In the genomic region with DNA sequence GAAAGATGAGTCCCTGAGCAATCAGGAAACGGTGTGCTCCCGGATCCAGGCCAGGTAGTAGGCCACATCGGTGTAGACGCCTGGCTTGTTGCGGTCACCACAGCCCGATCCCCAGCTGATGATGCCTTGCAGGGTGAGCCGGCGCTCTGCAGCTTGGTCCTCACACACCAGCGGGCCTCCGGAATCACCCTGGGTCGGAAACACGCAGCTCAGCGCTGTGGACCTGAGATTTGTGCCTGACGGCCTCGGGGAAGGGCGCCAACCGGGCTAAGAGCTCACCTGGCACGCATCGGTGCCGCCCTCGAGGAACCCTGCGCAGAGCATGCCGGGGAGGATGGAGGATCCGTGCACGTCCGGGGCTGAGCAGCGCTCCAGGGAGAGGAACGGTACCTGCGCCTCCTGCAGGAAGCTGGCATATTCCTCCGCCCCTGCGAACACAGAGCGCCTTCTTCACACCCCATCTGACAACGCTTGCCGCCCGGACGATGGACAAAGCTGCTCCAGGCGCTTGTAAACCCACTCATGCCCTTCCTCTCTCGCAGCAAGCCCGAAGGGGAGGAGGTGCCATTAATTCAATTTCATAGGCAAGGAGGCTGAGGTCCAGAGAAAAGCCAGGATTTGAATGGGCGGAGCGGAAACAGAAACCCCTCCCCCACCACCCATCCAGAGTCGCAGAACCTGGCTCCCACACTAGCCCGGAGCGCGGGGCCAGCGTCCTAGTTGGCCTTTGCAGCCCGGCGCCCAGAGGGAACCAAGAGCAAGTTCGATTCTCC, we compare ENCODE assay signal across 1 cellular context.
TF ChIP-seq lines count a peak whose summit lies in the region.

No MANE protein-coding gene starts in this region.

TF ChIP-seq in WTC11, 78 proteins besides CTCF, POLR2A, EP300 and RAD21 (continued from another document and continues in another):
- peak; percentile 99 for TF ChIP-seq FOXP1 (CRISPR knock-in tag; IDR thresholded peaks at IDR 0.05; ENCODE audit: borderline replicate concordance)
- TF ChIP-seq RELA (CRISPR knock-in tag; IDR thresholded peaks at IDR 0.05; ENCODE audit: borderline replicate concordance): peak; percentile 88; the same call in 1 of the 2 replicates
- TF ChIP-seq, protein P1, sequence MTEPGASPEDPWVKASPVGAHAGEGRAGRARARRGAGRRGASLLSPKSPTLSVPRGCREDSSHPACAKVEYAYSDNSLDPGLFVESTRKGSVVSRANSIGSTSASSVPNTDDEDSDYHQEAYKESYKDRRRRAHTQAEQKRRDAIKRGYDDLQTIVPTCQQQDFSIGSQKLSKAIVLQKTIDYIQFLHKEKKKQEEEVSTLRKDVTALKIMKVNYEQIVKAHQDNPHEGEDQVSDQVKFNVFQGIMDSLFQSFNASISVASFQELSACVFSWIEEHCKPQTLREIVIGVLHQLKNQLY (CRISPR knock-in tag; IDR thresholded peaks at IDR 0.05): no peak
- TF ChIP-seq, protein P2, sequence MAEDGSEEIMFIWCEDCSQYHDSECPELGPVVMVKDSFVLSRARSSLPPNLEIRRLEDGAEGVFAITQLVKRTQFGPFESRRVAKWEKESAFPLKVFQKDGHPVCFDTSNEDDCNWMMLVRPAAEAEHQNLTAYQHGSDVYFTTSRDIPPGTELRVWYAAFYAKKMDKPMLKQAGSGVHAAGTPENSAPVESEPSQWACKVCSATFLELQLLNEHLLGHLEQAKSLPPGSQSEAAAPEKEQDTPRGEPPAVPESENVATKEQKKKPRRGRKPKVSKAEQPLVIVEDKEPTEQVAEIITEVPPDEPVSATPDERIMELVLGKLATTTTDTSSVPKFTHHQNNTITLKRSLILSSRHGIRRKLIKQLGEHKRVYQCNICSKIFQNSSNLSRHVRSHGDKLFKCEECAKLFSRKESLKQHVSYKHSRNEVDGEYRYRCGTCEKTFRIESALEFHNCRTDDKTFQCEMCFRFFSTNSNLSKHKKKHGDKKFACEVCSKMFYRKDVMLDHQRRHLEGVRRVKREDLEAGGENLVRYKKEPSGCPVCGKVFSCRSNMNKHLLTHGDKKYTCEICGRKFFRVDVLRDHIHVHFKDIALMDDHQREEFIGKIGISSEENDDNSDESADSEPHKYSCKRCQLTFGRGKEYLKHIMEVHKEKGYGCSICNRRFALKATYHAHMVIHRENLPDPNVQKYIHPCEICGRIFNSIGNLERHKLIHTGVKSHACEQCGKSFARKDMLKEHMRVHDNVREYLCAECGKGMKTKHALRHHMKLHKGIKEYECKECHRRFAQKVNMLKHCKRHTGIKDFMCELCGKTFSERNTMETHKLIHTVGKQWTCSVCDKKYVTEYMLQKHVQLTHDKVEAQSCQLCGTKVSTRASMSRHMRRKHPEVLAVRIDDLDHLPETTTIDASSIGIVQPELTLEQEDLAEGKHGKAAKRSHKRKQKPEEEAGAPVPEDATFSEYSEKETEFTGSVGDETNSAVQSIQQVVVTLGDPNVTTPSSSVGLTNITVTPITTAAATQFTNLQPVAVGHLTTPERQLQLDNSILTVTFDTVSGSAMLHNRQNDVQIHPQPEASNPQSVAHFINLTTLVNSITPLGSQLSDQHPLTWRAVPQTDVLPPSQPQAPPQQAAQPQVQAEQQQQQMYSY (CRISPR knock-in tag; IDR thresholded peaks at IDR 0.05): peak; percentile 65; the same call in 1 of the 2 replicates
- TF ChIP-seq OVOL2 (CRISPR knock-in tag; IDR thresholded peaks at IDR 0.05; ENCODE audit: borderline replicate concordance): no peak
- TF ChIP-seq, protein P3, sequence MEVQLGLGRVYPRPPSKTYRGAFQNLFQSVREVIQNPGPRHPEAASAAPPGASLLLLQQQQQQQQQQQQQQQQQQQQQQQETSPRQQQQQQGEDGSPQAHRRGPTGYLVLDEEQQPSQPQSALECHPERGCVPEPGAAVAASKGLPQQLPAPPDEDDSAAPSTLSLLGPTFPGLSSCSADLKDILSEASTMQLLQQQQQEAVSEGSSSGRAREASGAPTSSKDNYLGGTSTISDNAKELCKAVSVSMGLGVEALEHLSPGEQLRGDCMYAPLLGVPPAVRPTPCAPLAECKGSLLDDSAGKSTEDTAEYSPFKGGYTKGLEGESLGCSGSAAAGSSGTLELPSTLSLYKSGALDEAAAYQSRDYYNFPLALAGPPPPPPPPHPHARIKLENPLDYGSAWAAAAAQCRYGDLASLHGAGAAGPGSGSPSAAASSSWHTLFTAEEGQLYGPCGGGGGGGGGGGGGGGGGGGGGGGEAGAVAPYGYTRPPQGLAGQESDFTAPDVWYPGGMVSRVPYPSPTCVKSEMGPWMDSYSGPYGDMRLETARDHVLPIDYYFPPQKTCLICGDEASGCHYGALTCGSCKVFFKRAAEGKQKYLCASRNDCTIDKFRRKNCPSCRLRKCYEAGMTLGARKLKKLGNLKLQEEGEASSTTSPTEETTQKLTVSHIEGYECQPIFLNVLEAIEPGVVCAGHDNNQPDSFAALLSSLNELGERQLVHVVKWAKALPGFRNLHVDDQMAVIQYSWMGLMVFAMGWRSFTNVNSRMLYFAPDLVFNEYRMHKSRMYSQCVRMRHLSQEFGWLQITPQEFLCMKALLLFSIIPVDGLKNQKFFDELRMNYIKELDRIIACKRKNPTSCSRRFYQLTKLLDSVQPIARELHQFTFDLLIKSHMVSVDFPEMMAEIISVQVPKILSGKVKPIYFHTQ (CRISPR knock-in tag; IDR thresholded peaks at IDR 0.05): no peak
- TF ChIP-seq, protein P4, sequence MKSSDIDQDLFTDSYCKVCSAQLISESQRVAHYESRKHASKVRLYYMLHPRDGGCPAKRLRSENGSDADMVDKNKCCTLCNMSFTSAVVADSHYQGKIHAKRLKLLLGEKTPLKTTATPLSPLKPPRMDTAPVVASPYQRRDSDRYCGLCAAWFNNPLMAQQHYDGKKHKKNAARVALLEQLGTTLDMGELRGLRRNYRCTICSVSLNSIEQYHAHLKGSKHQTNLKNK (CRISPR knock-in tag; IDR thresholded peaks at IDR 0.05): no peak
- peak; percentile 87; the same call in 1 of the 2 replicates for TF ChIP-seq TCF7 (CRISPR knock-in tag; IDR thresholded peaks at IDR 0.05; ENCODE audit: low read depth)
- TF ChIP-seq ELF4 (CRISPR knock-in tag; IDR thresholded peaks at IDR 0.05; ENCODE audit: low read depth): no peak
- TF ChIP-seq, protein P5, sequence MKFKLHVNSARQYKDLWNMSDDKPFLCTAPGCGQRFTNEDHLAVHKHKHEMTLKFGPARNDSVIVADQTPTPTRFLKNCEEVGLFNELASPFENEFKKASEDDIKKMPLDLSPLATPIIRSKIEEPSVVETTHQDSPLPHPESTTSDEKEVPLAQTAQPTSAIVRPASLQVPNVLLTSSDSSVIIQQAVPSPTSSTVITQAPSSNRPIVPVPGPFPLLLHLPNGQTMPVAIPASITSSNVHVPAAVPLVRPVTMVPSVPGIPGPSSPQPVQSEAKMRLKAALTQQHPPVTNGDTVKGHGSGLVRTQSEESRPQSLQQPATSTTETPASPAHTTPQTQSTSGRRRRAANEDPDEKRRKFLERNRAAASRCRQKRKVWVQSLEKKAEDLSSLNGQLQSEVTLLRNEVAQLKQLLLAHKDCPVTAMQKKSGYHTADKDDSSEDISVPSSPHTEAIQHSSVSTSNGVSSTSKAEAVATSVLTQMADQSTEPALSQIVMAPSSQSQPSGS (CRISPR knock-in tag; IDR thresholded peaks at IDR 0.05; ENCODE audit: borderline replicate concordance, low read depth): peak; percentile 51; the same call in 1 of the 2 replicates
- TF ChIP-seq PRRX2 (CRISPR knock-in tag; IDR thresholded peaks at IDR 0.05): no peak
- no peak for TF ChIP-seq ZNF671 (CRISPR knock-in tag; IDR thresholded peaks at IDR 0.05)
- peak; percentile 70; the same call in 1 of the 2 replicates for TF ChIP-seq NR2C2 (CRISPR knock-in tag; IDR thresholded peaks at IDR 0.05)
- TF ChIP-seq, protein P6, sequence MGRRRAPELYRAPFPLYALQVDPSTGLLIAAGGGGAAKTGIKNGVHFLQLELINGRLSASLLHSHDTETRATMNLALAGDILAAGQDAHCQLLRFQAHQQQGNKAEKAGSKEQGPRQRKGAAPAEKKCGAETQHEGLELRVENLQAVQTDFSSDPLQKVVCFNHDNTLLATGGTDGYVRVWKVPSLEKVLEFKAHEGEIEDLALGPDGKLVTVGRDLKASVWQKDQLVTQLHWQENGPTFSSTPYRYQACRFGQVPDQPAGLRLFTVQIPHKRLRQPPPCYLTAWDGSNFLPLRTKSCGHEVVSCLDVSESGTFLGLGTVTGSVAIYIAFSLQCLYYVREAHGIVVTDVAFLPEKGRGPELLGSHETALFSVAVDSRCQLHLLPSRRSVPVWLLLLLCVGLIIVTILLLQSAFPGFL (CRISPR knock-in tag; IDR thresholded peaks at IDR 0.05; ENCODE audit: borderline replicate concordance): peak; percentile 19; the same call in 1 of the 2 replicates
- no peak for TF ChIP-seq JAZF1 (CRISPR knock-in tag; IDR thresholded peaks at IDR 0.05)
- TF ChIP-seq, protein P7, sequence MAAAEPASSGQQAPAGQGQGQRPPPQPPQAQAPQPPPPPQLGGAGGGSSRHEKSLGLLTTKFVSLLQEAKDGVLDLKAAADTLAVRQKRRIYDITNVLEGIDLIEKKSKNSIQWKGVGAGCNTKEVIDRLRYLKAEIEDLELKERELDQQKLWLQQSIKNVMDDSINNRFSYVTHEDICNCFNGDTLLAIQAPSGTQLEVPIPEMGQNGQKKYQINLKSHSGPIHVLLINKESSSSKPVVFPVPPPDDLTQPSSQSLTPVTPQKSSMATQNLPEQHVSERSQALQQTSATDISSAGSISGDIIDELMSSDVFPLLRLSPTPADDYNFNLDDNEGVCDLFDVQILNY (CRISPR knock-in tag; IDR thresholded peaks at IDR 0.05): 0 out of 2 replicates have a peak, but pooled peaks have one; percentile 54
- 0 out of 2 replicates have a peak, but pooled peaks have one; percentile 83 for TF ChIP-seq JUN (CRISPR knock-in tag; IDR thresholded peaks at IDR 0.05)
- peak; percentile 93 for TF ChIP-seq SMAD3 (CRISPR knock-in tag; IDR thresholded peaks at IDR 0.05; ENCODE audit: borderline replicate concordance)
- no peak for TF ChIP-seq MXD4 (CRISPR knock-in tag; IDR thresholded peaks at IDR 0.05; ENCODE audit: borderline replicate concordance)
- no peak for TF ChIP-seq FOXJ3 (CRISPR knock-in tag; IDR thresholded peaks at IDR 0.05; ENCODE audit: borderline replicate concordance)
- TF ChIP-seq, protein P8, sequence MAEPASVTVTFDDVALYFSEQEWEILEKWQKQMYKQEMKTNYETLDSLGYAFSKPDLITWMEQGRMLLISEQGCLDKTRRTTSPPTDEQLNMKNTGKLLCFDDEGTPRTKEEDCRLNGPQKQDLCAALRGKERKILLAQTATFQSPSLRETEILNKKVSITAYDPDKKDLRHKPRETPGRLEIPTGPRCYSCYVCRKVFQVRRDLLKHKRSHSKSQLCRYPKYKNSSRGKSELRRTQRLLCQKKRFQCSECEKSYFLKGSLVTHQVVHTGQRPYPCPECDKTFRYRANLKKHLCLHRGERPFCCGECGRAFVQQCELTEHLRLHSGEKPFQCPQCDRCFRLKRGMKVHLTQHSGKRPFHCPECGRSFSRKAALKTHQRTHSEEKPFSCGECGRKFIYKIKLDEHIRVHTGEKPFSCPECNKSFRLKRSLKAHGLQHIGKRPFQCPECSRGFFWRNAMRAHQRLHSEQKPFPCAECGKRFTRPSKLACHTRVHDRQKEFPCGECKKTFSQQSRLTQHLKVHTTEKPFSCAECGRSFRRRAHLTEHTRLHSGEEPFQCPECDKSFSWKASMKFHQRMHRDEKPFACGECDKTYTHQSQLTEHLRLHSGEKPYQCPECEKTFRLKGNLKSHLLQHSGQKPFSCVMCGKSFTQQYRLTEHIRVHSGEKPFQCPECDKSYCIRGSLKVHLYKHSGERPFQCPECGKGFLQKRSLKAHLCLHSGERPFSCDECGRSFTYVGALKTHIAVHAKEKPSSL (CRISPR knock-in tag; conservative IDR thresholded peaks at IDR 0.05): no peak
- peak; percentile 98 for TF ChIP-seq ETV6 (CRISPR knock-in tag; IDR thresholded peaks at IDR 0.05)
- peak; percentile 54; the same call in 1 of the 2 replicates for TF ChIP-seq CREM (CRISPR knock-in tag; IDR thresholded peaks at IDR 0.05)
- TF ChIP-seq, protein P9, sequence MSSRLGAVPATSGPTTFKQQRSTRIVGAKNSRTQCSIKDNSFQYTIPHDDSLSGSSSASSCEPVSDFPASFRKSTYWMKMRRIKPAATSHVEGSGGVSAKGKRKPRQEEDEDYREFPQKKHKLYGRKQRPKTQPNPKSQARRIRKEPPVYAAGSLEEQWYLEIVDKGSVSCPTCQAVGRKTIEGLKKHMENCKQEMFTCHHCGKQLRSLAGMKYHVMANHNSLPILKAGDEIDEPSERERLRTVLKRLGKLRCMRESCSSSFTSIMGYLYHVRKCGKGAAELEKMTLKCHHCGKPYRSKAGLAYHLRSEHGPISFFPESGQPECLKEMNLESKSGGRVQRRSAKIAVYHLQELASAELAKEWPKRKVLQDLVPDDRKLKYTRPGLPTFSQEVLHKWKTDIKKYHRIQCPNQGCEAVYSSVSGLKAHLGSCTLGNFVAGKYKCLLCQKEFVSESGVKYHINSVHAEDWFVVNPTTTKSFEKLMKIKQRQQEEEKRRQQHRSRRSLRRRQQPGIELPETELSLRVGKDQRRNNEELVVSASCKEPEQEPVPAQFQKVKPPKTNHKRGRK (CRISPR knock-in tag; IDR thresholded peaks at IDR 0.05; ENCODE audit: borderline replicate concordance): no peak
- TF ChIP-seq ZNF219 (CRISPR knock-in tag; IDR thresholded peaks at IDR 0.05; ENCODE audit: borderline replicate concordance): no peak
- TF ChIP-seq NR3C1 (CRISPR knock-in tag; conservative IDR thresholded peaks at IDR 0.05; ENCODE audit: low read depth): 0 out of 2 replicates have a peak, but pooled peaks have one; percentile 50
- TF ChIP-seq, protein P10, sequence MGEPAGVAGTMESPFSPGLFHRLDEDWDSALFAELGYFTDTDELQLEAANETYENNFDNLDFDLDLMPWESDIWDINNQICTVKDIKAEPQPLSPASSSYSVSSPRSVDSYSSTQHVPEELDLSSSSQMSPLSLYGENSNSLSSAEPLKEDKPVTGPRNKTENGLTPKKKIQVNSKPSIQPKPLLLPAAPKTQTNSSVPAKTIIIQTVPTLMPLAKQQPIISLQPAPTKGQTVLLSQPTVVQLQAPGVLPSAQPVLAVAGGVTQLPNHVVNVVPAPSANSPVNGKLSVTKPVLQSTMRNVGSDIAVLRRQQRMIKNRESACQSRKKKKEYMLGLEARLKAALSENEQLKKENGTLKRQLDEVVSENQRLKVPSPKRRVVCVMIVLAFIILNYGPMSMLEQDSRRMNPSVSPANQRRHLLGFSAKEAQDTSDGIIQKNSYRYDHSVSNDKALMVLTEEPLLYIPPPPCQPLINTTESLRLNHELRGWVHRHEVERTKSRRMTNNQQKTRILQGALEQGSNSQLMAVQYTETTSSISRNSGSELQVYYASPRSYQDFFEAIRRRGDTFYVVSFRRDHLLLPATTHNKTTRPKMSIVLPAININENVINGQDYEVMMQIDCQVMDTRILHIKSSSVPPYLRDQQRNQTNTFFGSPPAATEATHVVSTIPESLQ (CRISPR knock-in tag; IDR thresholded peaks at IDR 0.05): no peak
- TF ChIP-seq ZNF121 (CRISPR knock-in tag; IDR thresholded peaks at IDR 0.05): no peak
- TF ChIP-seq IRF2 (CRISPR knock-in tag; IDR thresholded peaks at IDR 0.05; ENCODE audit: borderline replicate concordance, low read depth): no peak
- TF ChIP-seq ATF1 (CRISPR knock-in tag; IDR thresholded peaks at IDR 0.05): no peak
- peak; percentile 90 for TF ChIP-seq FOXK1 (CRISPR knock-in tag; IDR thresholded peaks at IDR 0.05)
- TF ChIP-seq, protein P11, sequence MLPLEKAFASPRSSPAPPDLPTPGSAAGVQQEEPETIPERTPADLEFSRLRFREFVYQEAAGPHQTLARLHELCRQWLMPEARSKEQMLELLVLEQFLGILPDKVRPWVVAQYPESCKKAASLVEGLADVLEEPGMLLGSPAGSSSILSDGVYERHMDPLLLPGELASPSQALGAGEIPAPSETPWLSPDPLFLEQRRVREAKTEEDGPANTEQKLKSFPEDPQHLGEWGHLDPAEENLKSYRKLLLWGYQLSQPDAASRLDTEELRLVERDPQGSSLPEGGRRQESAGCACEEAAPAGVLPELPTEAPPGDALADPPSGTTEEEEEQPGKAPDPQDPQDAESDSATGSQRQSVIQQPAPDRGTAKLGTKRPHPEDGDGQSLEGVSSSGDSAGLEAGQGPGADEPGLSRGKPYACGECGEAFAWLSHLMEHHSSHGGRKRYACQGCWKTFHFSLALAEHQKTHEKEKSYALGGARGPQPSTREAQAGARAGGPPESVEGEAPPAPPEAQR (CRISPR knock-in tag; IDR thresholded peaks at IDR 0.05): no peak
- no peak for TF ChIP-seq EMX1 (CRISPR knock-in tag; IDR thresholded peaks at IDR 0.05)
